Comparison of ENCODE assay signal across 1 cellular context in the genomic region with DNA sequence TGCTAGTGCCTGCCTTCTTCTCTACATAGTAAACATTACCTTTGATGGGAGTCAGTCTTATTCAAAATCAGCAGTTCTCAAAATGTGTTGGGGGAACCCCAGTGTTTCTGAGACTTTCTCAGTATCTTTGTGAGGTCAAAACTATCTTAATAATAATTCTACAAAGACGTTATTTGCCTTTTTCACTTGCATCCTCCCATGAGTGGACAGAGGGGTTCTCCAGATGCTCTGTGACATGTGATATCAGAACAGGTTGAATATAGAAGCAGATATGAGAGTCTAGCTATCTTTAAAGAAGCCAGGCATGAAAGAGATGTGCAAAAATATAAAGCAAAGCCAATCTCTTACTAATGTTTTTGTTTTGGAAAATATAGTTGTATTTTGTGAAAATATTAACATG.
TF ChIP-seq lines count a peak whose summit lies in the region.

No MANE protein-coding gene starts in this region.

TF ChIP-seq in GM12878, 131 proteins besides CTCF, POLR2A, EP300 and RAD21 (continued from another document):
- TF ChIP-seq, protein P1, sequence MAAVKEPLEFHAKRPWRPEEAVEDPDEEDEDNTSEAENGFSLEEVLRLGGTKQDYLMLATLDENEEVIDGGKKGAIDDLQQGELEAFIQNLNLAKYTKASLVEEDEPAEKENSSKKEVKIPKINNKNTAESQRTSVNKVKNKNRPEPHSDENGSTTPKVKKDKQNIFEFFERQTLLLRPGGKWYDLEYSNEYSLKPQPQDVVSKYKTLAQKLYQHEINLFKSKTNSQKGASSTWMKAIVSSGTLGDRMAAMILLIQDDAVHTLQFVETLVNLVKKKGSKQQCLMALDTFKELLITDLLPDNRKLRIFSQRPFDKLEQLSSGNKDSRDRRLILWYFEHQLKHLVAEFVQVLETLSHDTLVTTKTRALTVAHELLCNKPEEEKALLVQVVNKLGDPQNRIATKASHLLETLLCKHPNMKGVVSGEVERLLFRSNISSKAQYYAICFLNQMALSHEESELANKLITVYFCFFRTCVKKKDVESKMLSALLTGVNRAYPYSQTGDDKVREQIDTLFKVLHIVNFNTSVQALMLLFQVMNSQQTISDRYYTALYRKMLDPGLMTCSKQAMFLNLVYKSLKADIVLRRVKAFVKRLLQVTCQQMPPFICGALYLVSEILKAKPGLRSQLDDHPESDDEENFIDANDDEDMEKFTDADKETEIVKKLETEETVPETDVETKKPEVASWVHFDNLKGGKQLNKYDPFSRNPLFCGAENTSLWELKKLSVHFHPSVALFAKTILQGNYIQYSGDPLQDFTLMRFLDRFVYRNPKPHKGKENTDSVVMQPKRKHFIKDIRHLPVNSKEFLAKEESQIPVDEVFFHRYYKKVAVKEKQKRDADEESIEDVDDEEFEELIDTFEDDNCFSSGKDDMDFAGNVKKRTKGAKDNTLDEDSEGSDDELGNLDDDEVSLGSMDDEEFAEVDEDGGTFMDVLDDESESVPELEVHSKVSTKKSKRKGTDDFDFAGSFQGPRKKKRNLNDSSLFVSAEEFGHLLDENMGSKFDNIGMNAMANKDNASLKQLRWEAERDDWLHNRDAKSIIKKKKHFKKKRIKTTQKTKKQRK (IDR thresholded peaks at IDR 0.05; ENCODE audit: low read depth, low read length) = no peak
- TF ChIP-seq LARP7 (IDR thresholded peaks at IDR 0.05) (no peak), ZNF24 (IDR thresholded peaks at IDR 0.05) (no peak), NR2C1 (IDR thresholded peaks at IDR 0.05) (no peak)
TF ChIP-seq in GM12878: peak in this region for 0.
